10 cellular contexts compared by ENCODE assay signal in the genomic region with DNA sequence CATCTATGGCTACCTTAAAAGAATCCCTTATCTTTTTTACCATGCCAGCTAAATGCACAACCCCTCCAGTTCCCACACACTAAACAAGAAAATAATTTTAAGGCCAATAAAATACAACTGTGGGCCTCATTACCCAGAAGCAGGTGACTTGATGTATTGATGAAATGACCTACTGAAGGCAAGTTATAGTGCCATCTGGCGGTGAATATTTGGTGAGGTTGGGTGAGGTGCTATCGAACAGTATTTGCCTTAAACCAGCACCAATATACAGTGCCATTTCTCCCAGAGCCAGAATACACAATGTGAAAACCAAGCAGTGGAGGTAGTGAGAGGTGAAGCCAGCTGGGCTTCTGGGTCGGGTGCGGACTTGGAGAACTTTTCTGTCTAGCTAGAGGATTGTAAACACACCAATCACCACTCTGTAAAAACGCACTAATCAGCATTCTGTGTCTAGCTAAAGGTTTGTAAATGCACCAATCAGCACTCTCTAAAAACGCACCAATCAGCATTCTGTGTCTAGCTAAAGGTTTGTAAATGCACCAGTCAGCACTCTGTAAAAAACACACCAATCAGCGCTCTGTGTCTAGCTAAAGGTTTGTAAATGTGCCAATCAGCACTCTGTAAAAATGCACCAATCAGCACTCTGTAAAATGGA. TPM values are rescaled to one million over a fixed set of nuclear protein-coding genes. Genes with fewer than 3 reads are reported as not detected.
A peak's percentile ranks its signal among the peaks of the same experiment; 100 is the strongest.
DNase-seq lines count a peak whose midpoint lies in the region; ATAC-seq, FAIRE-seq and TF ChIP-seq lines count a peak whose summit lies in the region.
"Not testable (repeated sequence)": the region's sequence is repeated elsewhere in the genome, so short reads cannot be mapped to it uniquely, and the experiment has no call there.
"Had no signal": no experiment of that assay in that cellular context is flagged by ENCODE, and none has a peak within 500 bp of the region (broad histone marks: within the 10 kb centered on the region; RNA-seq: fewer than 3 reads in every experiment).

No MANE protein-coding gene starts in this region.

- not testable (repeated sequence) for H3K79me2 ChIP-seq in Loucy (ENCODE audit: insufficient read depth, low read length); H1 (ENCODE audit: control insufficient read depth in 1 of 2, insufficient read depth in 2 of 2, low read length in 2 of 2); parathyroid adenoma

- not testable (repeated sequence) for H3K14ac ChIP-seq in H1 (ENCODE audit: insufficient read length)

- H3K36me3 ChIP-seq in Loucy (ENCODE audit: insufficient read depth, low read length); H1 (ENCODE audit: control insufficient read depth in 2 of 4, insufficient read depth in 4 of 4, low read length in 3 of 4); parathyroid adenoma (ENCODE audit: control insufficient read depth, insufficient read depth, low read length): not testable (repeated sequence)

- DNase-seq in AG09309 (ENCODE audit: low read depth); GM10266 (ENCODE audit: extremely low spot score); activated T-cell treated with anti-CD3 and anti-CD28 coated beads, Interleukin-2, amount 50 U/mL, for 4 hours; H1 (ENCODE audit: low read depth in 1 of 2, low spot score in 2 of 2): not testable (repeated sequence)
- DNase-seq in RPMI7951 (ENCODE audit: low read depth) (peak; percentile 42), iris pigment epithelial cell (ENCODE audit: low read depth) (peak; percentile 39)

- POLR2A ChIA-PET in H1 (lab: Charles Lee; ENCODE audit: partially characterized antibody), result not testable (repeated sequence)

- H2BK15ac ChIP-seq in H1 (ENCODE audit: low read length), result not testable (repeated sequence)

- H3K4me3 ChIP-seq in AG09309 (ENCODE audit: control insufficient read depth, low read depth, low read length); H1 (ENCODE audit: extremely low read depth in 1 of 4, insufficient read depth in 2 of 4, low read depth in 3 of 4, low read length in 4 of 4); parathyroid adenoma (ENCODE audit: low read depth, low read length): not testable (repeated sequence)
- H3K4me3 ChIP-seq in Loucy (ENCODE audit: low read length, poor library complexity, severe bottlenecking), result peak overlapping the region; percentile 58

- not testable (repeated sequence) for H4K8ac ChIP-seq in H1 (ENCODE audit: extremely low read depth, insufficient read depth, low read length)

- peak in 1 of 2 donors; percentile 20 for ATAC-seq in activated T-cell treated with anti-CD3 and anti-CD28 coated beads, Interleukin-2, amount 50 U/mL, for 4 hours

- CTCF ChIA-PET in H1 (lab: Charles Lee; ENCODE audit: partially characterized antibody), result interaction anchor here (0.6 to 4.4 kb wide), 16 partner anchors 8 to 255 kb away, joined by 3 to 29 read pairs (median 5); no protein-coding TSS in a partner anchor

- not testable (repeated sequence) for H3K56ac ChIP-seq in H1 (replicated peaks; ENCODE audit: insufficient read length, low read depth, low read length)

- H3K4me3 Mint-ChIP-seq in activated T-cell treated with anti-CD3 and anti-CD28 coated beads, Interleukin-2, amount 50 U/mL, for 4 hours, result peak overlapping the region; percentile 59

- H4K91ac ChIP-seq in H1 (replicated peaks; ENCODE audit: insufficient read length, low read length), result not testable (repeated sequence)

- not testable (repeated sequence) for H2AK5ac ChIP-seq in H1 (ENCODE audit: low read depth, low read length)

- H2AFZ ChIP-seq in Loucy (ENCODE audit: low read length); H1 (ENCODE audit: low read length); parathyroid adenoma: not testable (repeated sequence)

- not testable (repeated sequence) for H3F3A ChIP-seq in Loucy (ENCODE audit: low read depth)

- not testable (repeated sequence) for TF ChIP-seq EP300 in H1 (IDR thresholded peaks at IDR 0.05; ENCODE audit: borderline replicate concordance in 1 of 2, low read depth in 2 of 2, low read length in 2 of 2)

- H2BK12ac ChIP-seq in H1 (ENCODE audit: low read depth, low read length), result not testable (repeated sequence)

- not testable (repeated sequence) for H2BK20ac ChIP-seq in H1 (ENCODE audit: low read length)

- not testable (repeated sequence) for H3K27me3 Mint-ChIP-seq in activated T-cell treated with anti-CD3 and anti-CD28 coated beads, Interleukin-2, amount 50 U/mL, for 4 hours (ENCODE audit: low read depth)

- H3K23me2 ChIP-seq in H1 (ENCODE audit: low read depth, low read length), result not testable (repeated sequence)

- H4K5ac ChIP-seq in H1 (ENCODE audit: insufficient read length, low read depth, low read length), result not testable (repeated sequence)

- peak overlapping the region; percentile 72 for H3K4me2 ChIP-seq in Loucy (ENCODE audit: low read depth, low read length, poor library complexity, severe bottlenecking)
- not testable (repeated sequence) for H3K4me2 ChIP-seq in H1 (ENCODE audit: insufficient read depth in 1 of 2, low read depth in 2 of 2, low read length in 2 of 2); parathyroid adenoma (ENCODE audit: low read length)

- not testable (repeated sequence) for H3K9me2 ChIP-seq in Loucy (replicated peaks; ENCODE audit: low read depth, low read length)

- WGBS in H1 (ENCODE audit: extremely low coverage in 1 of 2, insufficient coverage in 1 of 2, insufficient read length in 1 of 2, insufficient replicate concordance in 2 of 2, low coverage in 1 of 2, low lambda C conversion rate in 2 of 2, missing lambda C conversion rate in 1 of 2), 2 experiments, result 55% methylated on average over 7 of the region's 7 CpGs; no CpG with 5 or more reads in 1 of the 2 experiments

- not testable (repeated sequence) for H4K20me1 ChIP-seq in Loucy (ENCODE audit: insufficient read depth, low read length, poor library complexity, severe bottlenecking); H1 (replicated peaks in 1 of 2; ENCODE audit: control insufficient read depth in 1 of 2, insufficient read depth in 2 of 2, low read length in 2 of 2)

- not testable (repeated sequence) for H3K36me3 Mint-ChIP-seq in activated T-cell treated with anti-CD3 and anti-CD28 coated beads, Interleukin-2, amount 50 U/mL, for 4 hours (ENCODE audit: insufficient read depth)

- H3K79me1 ChIP-seq in H1 (ENCODE audit: low read depth, low read length), result not testable (repeated sequence)

- TF ChIP-seq POLR2A in H1 (IDR thresholded peaks at IDR 0.05; ENCODE audit: control extremely low read depth in 1 of 2, low read depth in 2 of 2, low read length in 2 of 2), result not testable (repeated sequence)

- H3K4ac ChIP-seq in H1 (replicated peaks; ENCODE audit: insufficient read length, low read depth, low read length), result not testable (repeated sequence)

- not testable (repeated sequence) for H3K9me3 Mint-ChIP-seq in activated T-cell treated with anti-CD3 and anti-CD28 coated beads, Interleukin-2, amount 50 U/mL, for 4 hours

- peaks cover 16% of the 10 kb centered on the region for H3K4me1 Mint-ChIP-seq in activated T-cell treated with anti-CD3 and anti-CD28 coated beads, Interleukin-2, amount 50 U/mL, for 4 hours (ENCODE audit: low read depth)

- not testable (repeated sequence) for H3K4me1 ChIP-seq in Loucy (ENCODE audit: insufficient read depth, low read length, poor library complexity, severe bottlenecking); H1 (replicated peaks in 1 of 4; ENCODE audit: control insufficient read depth in 3 of 4, insufficient read depth in 4 of 4, low read length in 3 of 4); parathyroid adenoma

- not testable (repeated sequence) for H3K18ac ChIP-seq in H1 (ENCODE audit: extremely low read depth, low read length)

- not testable (repeated sequence) for H3K27me3 ChIP-seq in Loucy (ENCODE audit: insufficient read depth, low read length, poor library complexity, severe bottlenecking); H1 (replicated peaks in 1 of 4; ENCODE audit: control insufficient read depth in 3 of 4, extremely low read depth in 1 of 4, insufficient read depth in 3 of 4, low read length in 3 of 4); parathyroid adenoma (ENCODE audit: control insufficient read depth, insufficient read depth, low read length)

- not testable (repeated sequence) for H3K9me3 ChIP-seq in Loucy (ENCODE audit: insufficient read depth, low read depth, low read length); H1 (ENCODE audit: insufficient read depth in 2 of 2, low read depth in 1 of 2, low read length in 1 of 2); parathyroid adenoma (ENCODE audit: control insufficient read depth, low read length)

- H2BK5ac ChIP-seq in H1 (ENCODE audit: low read depth, low read length), result not testable (repeated sequence)

- FAIRE-seq in H1 (lab: Jason Lieb, UNC), result peak; percentile 95

- not testable (repeated sequence) for H3K9ac ChIP-seq in Loucy (ENCODE audit: low read depth, low read length, poor library complexity, severe bottlenecking); H1 (replicated peaks in 1 of 4; ENCODE audit: extremely low read depth in 1 of 4, low read depth in 3 of 4, low read length in 3 of 4); parathyroid adenoma

- H2BK120ac ChIP-seq in H1 (replicated peaks; ENCODE audit: low read depth, low read length), result not testable (repeated sequence)

- not testable (repeated sequence) for H3K23ac ChIP-seq in H1 (ENCODE audit: insufficient read length)

- TF ChIP-seq CTCF in AG09309 (IDR thresholded peaks at IDR 0.05; ENCODE audit: control insufficient read depth, insufficient read depth, low read depth, low read length, missing control alignments) (peak; percentile 43), GM10266 (IDR thresholded peaks at IDR 0.05; ENCODE audit: control insufficient read depth, insufficient read depth, low read depth, missing control alignments) (peak; percentile 15), Loucy (conservative IDR thresholded peaks at IDR 0.05; ENCODE audit: low read length) (peak; percentile 40; the same call in 1 of the 2 replicates), H1 (IDR thresholded peaks at IDR 0.05; ENCODE audit: control extremely low read depth in 1 of 3, insufficient read depth in 1 of 3, low read depth in 1 of 3, low read length in 3 of 3) (peak in 2 of 3 experiments; percentile 47 to 66; a peak in 3 of 4 replicates), parathyroid adenoma (IDR thresholded peaks at IDR 0.05) (peak; percentile 29)

- TF ChIP-seq RAD21 in H1 (IDR thresholded peaks at IDR 0.05 in 1 of 2, conservative IDR thresholded peaks at IDR 0.05 in 1 of 2; ENCODE audit: low read depth in 2 of 2, low read length in 2 of 2), result peak; percentile 27 to 33; a peak in 3 of 4 replicates

- not testable (repeated sequence) for H3K27ac ChIP-seq in H1 (ENCODE audit: low read depth, low read length); parathyroid adenoma

RNA-seq across cellular contexts. Expression of gene SPACA6, which starts 17.1 kb away (rescaled TPM):
- total RNA-seq in RPMI7951 (2014; rRNA removed; shearing (Covaris generic)), result 13.6 and 15.4 TPM in 2 replicates
- total RNA-seq in activated T-cell treated with anti-CD3 and anti-CD28 coated beads, Interleukin-2, amount 50 U/mL, for 4 hours, result 1 to 10 TPM; 1.6 to 2.3 (median 2.1) TPM
- 4.1 and 7.5 TPM in 2 replicates for total RNA-seq in H1 (2021; fragmentation: NEBNext Ultra II Directional; extraction: Animal tissue kit (Norgen Biotek cat#: 25700))
- 7.1 and 9.7 TPM in 2 replicates for polyA plus RNA-seq in H1 (2011; rRNA removed)
- 8.5 TPM for polyA plus RNA-seq in H1 (2011; cell fraction: cytosol; rRNA removed)
- polyA plus RNA-seq in H1 (2011; cell fraction: nucleus; rRNA removed), result 23.1 TPM
- polyA plus RNA-seq in H1 (2012, experiment 1 of 2), result 6.3 to 8.0 TPM (median 7.3 TPM) in 4 replicates
- 6.1 TPM for polyA plus RNA-seq in H1 (2012, experiment 2 of 2)
- polyA plus RNA-seq in H1 (2013, experiment 1 of 2), result 4.7 TPM
- 4.4 TPM for polyA plus RNA-seq in H1 (2013, experiment 2 of 2)
- polyA minus RNA-seq in H1 (2011; rRNA and poly(A)+ RNA removed), result 1.3 and 2.3 TPM in 2 replicates
- polyA minus RNA-seq in H1 (2011; cell fraction: cytosol; rRNA and poly(A)+ RNA removed), result 1.4 TPM
- polyA minus RNA-seq in H1 (2011; cell fraction: nucleus; rRNA and poly(A)+ RNA removed), result 7.4 TPM

RNA-seq across cellular contexts. Expression of gene SIGLEC14, which starts 29.4 kb away (rescaled TPM):
- not detected in 2 replicates for total RNA-seq in RPMI7951 (2014; rRNA removed; shearing (Covaris generic))
- total RNA-seq in activated T-cell treated with anti-CD3 and anti-CD28 coated beads, Interleukin-2, amount 50 U/mL, for 4 hours, result not detected
- not detected in 2 replicates for total RNA-seq in H1 (2021; fragmentation: NEBNext Ultra II Directional; extraction: Animal tissue kit (Norgen Biotek cat#: 25700))
- polyA plus RNA-seq in H1 (2011; rRNA removed), result not detected in 2 replicates
- polyA plus RNA-seq in H1 (2011; cell fraction: cytosol; rRNA removed), result not detected
- polyA plus RNA-seq in H1 (2011; cell fraction: nucleus; rRNA removed), result not detected
- polyA plus RNA-seq in H1 (2012, experiment 1 of 2), result 0.08 TPM in 1 of 4 replicates, not detected in the others
- polyA plus RNA-seq in H1 (2012, experiment 2 of 2), result not detected
- polyA plus RNA-seq in H1 (2013, experiment 1 of 2), result not detected
- polyA plus RNA-seq in H1 (2013, experiment 2 of 2), result 0.04 TPM
- polyA minus RNA-seq in H1 (2011; rRNA and poly(A)+ RNA removed), result not detected in 2 replicates
- polyA minus RNA-seq in H1 (2011; cell fraction: cytosol; rRNA and poly(A)+ RNA removed), result not detected
- polyA minus RNA-seq in H1 (2011; cell fraction: nucleus; rRNA and poly(A)+ RNA removed), result not detected
- total RNA-seq: astrocyte had no signal

RNA-seq across cellular contexts. Expression of gene SIGLEC5, which starts 45.8 kb away (rescaled TPM):
- not detected in 2 replicates for total RNA-seq in RPMI7951 (2014; rRNA removed; shearing (Covaris generic))
- under 1 TPM in 1 of 3 donors, not detected in 2; 0.11 TPM for total RNA-seq in activated T-cell treated with anti-CD3 and anti-CD28 coated beads, Interleukin-2, amount 50 U/mL, for 4 hours
- total RNA-seq in H1 (2021; fragmentation: NEBNext Ultra II Directional; extraction: Animal tissue kit (Norgen Biotek cat#: 25700)), result not detected in 2 replicates
- not detected in 2 replicates for polyA plus RNA-seq in H1 (2011; rRNA removed)
- not detected for polyA plus RNA-seq in H1 (2011; cell fraction: cytosol; rRNA removed)
- not detected for polyA plus RNA-seq in H1 (2011; cell fraction: nucleus; rRNA removed)
- not detected in 4 replicates for polyA plus RNA-seq in H1 (2012, experiment 1 of 2)
- polyA plus RNA-seq in H1 (2012, experiment 2 of 2), result not detected
- polyA plus RNA-seq in H1 (2013, experiment 1 of 2), result not detected
- not detected for polyA plus RNA-seq in H1 (2013, experiment 2 of 2)
- polyA minus RNA-seq in H1 (2011; rRNA and poly(A)+ RNA removed), result not detected in 2 replicates
- not detected for polyA minus RNA-seq in H1 (2011; cell fraction: cytosol; rRNA and poly(A)+ RNA removed)
- polyA minus RNA-seq in H1 (2011; cell fraction: nucleus; rRNA and poly(A)+ RNA removed), result not detected
- total RNA-seq: astrocyte had no signal

RNA-seq across cellular contexts. Expression of gene HAS1, which starts 47.8 kb away (rescaled TPM):
- total RNA-seq in RPMI7951 (2014; rRNA removed; shearing (Covaris generic)), result 0.12 and 1.4 TPM in 2 replicates
- not detected for total RNA-seq in activated T-cell treated with anti-CD3 and anti-CD28 coated beads, Interleukin-2, amount 50 U/mL, for 4 hours
- total RNA-seq in H1 (2021; fragmentation: NEBNext Ultra II Directional; extraction: Animal tissue kit (Norgen Biotek cat#: 25700)), result 0.19 TPM in 1 of 2 replicates, not detected in the other
- 1.5 and 1.9 TPM in 2 replicates for polyA plus RNA-seq in H1 (2011; rRNA removed)
- 1.2 TPM for polyA plus RNA-seq in H1 (2011; cell fraction: cytosol; rRNA removed)
- polyA plus RNA-seq in H1 (2011; cell fraction: nucleus; rRNA removed), result 1.6 TPM
- polyA plus RNA-seq in H1 (2012, experiment 1 of 2), result 0.76 to 1.2 TPM (median 1.00 TPM) in 4 replicates
- polyA plus RNA-seq in H1 (2012, experiment 2 of 2), result 1.2 TPM
- 0.51 TPM for polyA plus RNA-seq in H1 (2013, experiment 1 of 2)
- polyA plus RNA-seq in H1 (2013, experiment 2 of 2), result 0.28 TPM
- polyA minus RNA-seq in H1 (2011; rRNA and poly(A)+ RNA removed), result 0.19 and 0.32 TPM in 2 replicates
- polyA minus RNA-seq in H1 (2011; cell fraction: cytosol; rRNA and poly(A)+ RNA removed), result not detected
- polyA minus RNA-seq in H1 (2011; cell fraction: nucleus; rRNA and poly(A)+ RNA removed), result 1.5 TPM
- total RNA-seq: astrocyte had no signal
- polyA plus RNA-seq: immature natural killer cell had no signal
